ENCODE assay signal across 18 cellular contexts in the genomic region with DNA sequence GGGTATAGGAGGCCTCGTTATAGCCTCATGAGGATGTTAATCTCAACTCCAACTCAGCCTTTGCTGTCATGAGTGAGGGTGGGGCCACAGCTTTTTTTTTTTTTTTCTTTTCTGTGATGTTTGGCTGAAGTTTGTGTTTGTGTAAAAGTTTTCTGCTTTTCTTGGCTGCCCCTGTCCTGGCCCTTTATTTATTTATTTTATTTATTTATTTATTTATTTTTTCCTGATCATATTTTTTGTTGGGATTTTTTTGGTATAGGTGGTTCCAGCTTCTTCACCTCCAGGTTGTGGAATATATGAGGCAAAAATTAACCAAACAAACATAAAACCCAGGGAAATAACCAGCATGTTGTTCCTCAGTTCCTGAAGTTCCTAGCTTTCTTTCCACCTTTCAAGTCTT. TPM values are rescaled to one million over a fixed set of nuclear protein-coding genes. Genes with fewer than 3 reads are reported as not detected.
A peak's percentile ranks its signal among the peaks of the same experiment; 100 is the strongest.
DNase-seq lines count a peak whose midpoint lies in the region; ATAC-seq and TF ChIP-seq lines count a peak whose summit lies in the region.
"Had no signal": no experiment of that assay in that cellular context is flagged by ENCODE, and none has a peak within 500 bp of the region (broad histone marks: within the 10 kb centered on the region; RNA-seq: fewer than 3 reads in every experiment).

No MANE protein-coding gene starts in this region.

- CTCF ChIA-PET in CD4-positive, alpha-beta memory T cell (lab: Charles Lee; ENCODE audit: partially characterized antibody), result interaction anchor here (0.7 to 3.7 kb wide), 8 partner anchors 8 to 79 kb away, joined by 3 to 12 read pairs (median 4); no protein-coding TSS in a partner anchor
- CTCF ChIA-PET in activated CD8-positive, alpha-beta T cell treated with anti-CD3 and anti-CD28 coated beads for 36 hours (lab: Charles Lee), result interaction anchor here (1.1 to 3.5 kb wide), 5 partner anchors 9 to 114 kb away, joined by 3 to 15 read pairs (median 6); a partner anchor contains a TSS

- H3K4me1 ChIP-seq in CD4-positive, alpha-beta memory T cell (ENCODE audit: insufficient read depth, low read length), result peaks cover 91% of the 10 kb centered on the region

- ATAC-seq in activated T-cell treated with anti-CD3 and anti-CD28 coated beads, Interleukin-2, amount 50 U/mL, for 72 hours (replicated peaks in 1 of 2), result no peak
- no peak for ATAC-seq in T-helper 17 cell
- ATAC-seq in central memory CD8-positive, alpha-beta T cell (replicated peaks; ENCODE audit: extremely low read depth, poor library complexity, severe bottlenecking), result no peak
- no peak for ATAC-seq in HG03378 (IDR thresholded peaks at IDR 0.05; ENCODE audit: unreplicated experiment)
- no peak for ATAC-seq in activated CD8-positive, alpha-beta T cell treated with anti-CD3 and anti-CD28 coated beads for 36 hours

- H3K27me3 ChIP-seq in CD4-positive, alpha-beta memory T cell (ENCODE audit: insufficient read depth, low read length), result no peaks in the 10 kb centered on the region

- peak overlapping the region; percentile 20 to 78 for H3K4me3 Mint-ChIP-seq in activated T-cell treated with anti-CD3 and anti-CD28 coated beads, Interleukin-2, amount 50 U/mL, for 72 hours
- H3K4me3 Mint-ChIP-seq in CD4-positive, alpha-beta memory T cell, result peak overlapping the region in 3 of 8 donors; percentile 1 to 67 (median 66)
- H3K4me3 Mint-ChIP-seq in T-helper 17 cell, result no peak overlapping the region
- no peak overlapping the region for H3K4me3 Mint-ChIP-seq in central memory CD8-positive, alpha-beta T cell
- no peak overlapping the region for H3K4me3 Mint-ChIP-seq in activated CD8-positive, alpha-beta T cell treated with anti-CD3 and anti-CD28 coated beads for 36 hours
- H3K4me3 Mint-ChIP-seq: CD14-positive monocyte, H9 had no signal

- peak overlapping the region; percentile 97 for H3K27ac Mint-ChIP-seq in activated T-cell treated with anti-CD3 and anti-CD28 coated beads, Interleukin-2, amount 50 U/mL, for 72 hours
- peak overlapping the region; percentile 83 to 94 (median 85) for H3K27ac Mint-ChIP-seq in CD4-positive, alpha-beta memory T cell
- H3K27ac Mint-ChIP-seq in T-helper 17 cell, result peak overlapping the region; percentile 92
- peak overlapping the region; percentile 20 for H3K27ac Mint-ChIP-seq in central memory CD8-positive, alpha-beta T cell (ENCODE audit: low read depth)
- H3K27ac Mint-ChIP-seq in activated CD8-positive, alpha-beta T cell treated with anti-CD3 and anti-CD28 coated beads for 36 hours, result no peak overlapping the region
- H3K27ac Mint-ChIP-seq: CD14-positive monocyte, H9, IgD-negative memory B cell had no signal

- peaks cover 91% of the 10 kb centered on the region for H3K4me1 Mint-ChIP-seq in activated T-cell treated with anti-CD3 and anti-CD28 coated beads, Interleukin-2, amount 50 U/mL, for 72 hours (ENCODE audit: low read depth)
- peaks cover 64 to 90% (median 77%) of the 10 kb centered on the region in 4 donors for H3K4me1 Mint-ChIP-seq in CD4-positive, alpha-beta memory T cell
- peaks cover 56% of the 10 kb centered on the region for H3K4me1 Mint-ChIP-seq in T-helper 17 cell
- peaks cover 48% of the 10 kb centered on the region for H3K4me1 Mint-ChIP-seq in central memory CD8-positive, alpha-beta T cell
- H3K4me1 Mint-ChIP-seq in activated CD8-positive, alpha-beta T cell treated with anti-CD3 and anti-CD28 coated beads for 36 hours (ENCODE audit: low read depth), result peaks cover 77% of the 10 kb centered on the region
- H3K4me1 Mint-ChIP-seq: CD14-positive monocyte, H9 had no signal

- no peak overlapping the region for H3K4me3 ChIP-seq in CD4-positive, alpha-beta memory T cell (ENCODE audit: low read length in 2 of 2)

- no peaks in the 10 kb centered on the region for H3K9me3 ChIP-seq in CD4-positive, alpha-beta memory T cell (ENCODE audit: control insufficient read depth in 1 of 2, low read length in 2 of 2)
- peaks cover 2% of the 10 kb centered on the region for H3K9me3 ChIP-seq in T-helper 17 cell (ENCODE audit: control insufficient read depth, low read length, poor library complexity, severe bottlenecking)

- H3K36me3 ChIP-seq in CD4-positive, alpha-beta memory T cell (ENCODE audit: insufficient read depth, low read length), result no peaks in the 10 kb centered on the region

- DNase-seq in activated T-cell treated with anti-CD3 and anti-CD28 coated beads, Interleukin-2, amount 50 U/mL, for 72 hours, result no peak
- DNase-seq in activated T-cell treated with anti-CD3 and anti-CD28 coated beads, Interleukin-2, amount 50 U/mL, for 48 hours, result no peak
- no peak for DNase-seq in CD4-positive, alpha-beta memory T cell
- DNase-seq in T-helper 17 cell (no peak), GDM1 (lab: John Stamatoyannopoulos, UW) (no peak)
- DNase-seq in central memory CD8-positive, alpha-beta T cell (ENCODE audit: low spot score in 2 of 2), result no peak
- DNase-seq in activated CD8-positive, alpha-beta T cell treated with anti-CD3 and anti-CD28 coated beads for 36 hours, result no peak
- DNase-seq: DMS79, GOT3, H9 had no signal

- POLR2A ChIA-PET in CD4-positive, alpha-beta memory T cell (lab: Charles Lee; ENCODE audit: partially characterized antibody), result interaction anchor here (0.7 to 7.7 kb wide), 17 partner anchors 9 to 150 kb away, joined by 3 to 73 read pairs (median 6); a partner anchor contains a TSS
- POLR2A ChIA-PET in activated CD8-positive, alpha-beta T cell treated with anti-CD3 and anti-CD28 coated beads for 36 hours (lab: Charles Lee), result interaction anchor here (1.3 to 12.0 kb wide), 3 partner anchors 18 to 58 kb away, joined by 4 to 280 read pairs (median 207); a partner anchor contains a TSS

- H3K27me3 Mint-ChIP-seq in activated T-cell treated with anti-CD3 and anti-CD28 coated beads, Interleukin-2, amount 50 U/mL, for 72 hours (ENCODE audit: low read depth), result no peaks in the 10 kb centered on the region
- H3K27me3 Mint-ChIP-seq in CD4-positive, alpha-beta memory T cell, result no peaks in the 10 kb centered on the region
- no peaks in the 10 kb centered on the region for H3K27me3 Mint-ChIP-seq in T-helper 17 cell
- H3K27me3 Mint-ChIP-seq in central memory CD8-positive, alpha-beta T cell, result no peaks in the 10 kb centered on the region
- no peaks in the 10 kb centered on the region for H3K27me3 Mint-ChIP-seq in activated CD8-positive, alpha-beta T cell treated with anti-CD3 and anti-CD28 coated beads for 36 hours
- H3K27me3 Mint-ChIP-seq: IgD-negative memory B cell had no signal

- TF ChIP-seq CTCF in activated CD8-positive, alpha-beta T cell treated with anti-CD3 and anti-CD28 coated beads for 36 hours (IDR thresholded peaks at IDR 0.05), result no peak

- peaks cover 0 to 6% of the 10 kb centered on the region in 2 donors for H3K36me3 Mint-ChIP-seq in activated T-cell treated with anti-CD3 and anti-CD28 coated beads, Interleukin-2, amount 50 U/mL, for 72 hours (ENCODE audit: insufficient read depth in 2 of 2)
- H3K36me3 Mint-ChIP-seq in CD4-positive, alpha-beta memory T cell, result peaks cover 0 to 4% of the 10 kb centered on the region in 2 donors
- no peaks in the 10 kb centered on the region for H3K36me3 Mint-ChIP-seq in T-helper 17 cell (ENCODE audit: low read depth)
- peaks cover 7% of the 10 kb centered on the region for H3K36me3 Mint-ChIP-seq in central memory CD8-positive, alpha-beta T cell (ENCODE audit: insufficient read depth)
- H3K36me3 Mint-ChIP-seq in activated CD8-positive, alpha-beta T cell treated with anti-CD3 and anti-CD28 coated beads for 36 hours (ENCODE audit: low read depth), result peaks cover 12% of the 10 kb centered on the region
- H3K36me3 Mint-ChIP-seq: CD14-positive monocyte, IgD-negative memory B cell had no signal

- intact Hi-C loops in CD4-positive, alpha-beta memory T cell (cut with micrococcal nuclease), result loop anchor here (10.0 kb wide), 1 partner anchor 387 kb away; no protein-coding TSS in a partner anchor
- intact Hi-C loops in activated CD8-positive, alpha-beta T cell treated with anti-CD3 and anti-CD28 coated beads for 36 hours (cut with micrococcal nuclease), result no loop called here

- peak overlapping the region; percentile 88 for H3K27ac ChIP-seq in CD4-positive, alpha-beta memory T cell (ENCODE audit: low read depth, low read length)
- H3K27ac ChIP-seq: 22Rv1 had no signal

- no peaks in the 10 kb centered on the region for H3K9me3 Mint-ChIP-seq in activated T-cell treated with anti-CD3 and anti-CD28 coated beads, Interleukin-2, amount 50 U/mL, for 72 hours
- no peaks in the 10 kb centered on the region for H3K9me3 Mint-ChIP-seq in CD4-positive, alpha-beta memory T cell
- no peaks in the 10 kb centered on the region for H3K9me3 Mint-ChIP-seq in central memory CD8-positive, alpha-beta T cell
- H3K9me3 Mint-ChIP-seq in activated CD8-positive, alpha-beta T cell treated with anti-CD3 and anti-CD28 coated beads for 36 hours, result peaks cover 4% of the 10 kb centered on the region
- H3K9me3 Mint-ChIP-seq: H9, IgD-negative memory B cell had no signal

RNA-seq across cellular contexts. Expression of a gene that starts 8.6 kb away (rescaled TPM):
- total RNA-seq in activated T-cell treated with anti-CD3 and anti-CD28 coated beads, Interleukin-2, amount 50 U/mL, for 72 hours, result under 1 TPM; 0.22 to 0.39 TPM
- not detected for total RNA-seq in CD4-positive, alpha-beta memory T cell
- polyA plus RNA-seq in CD4-positive, alpha-beta memory T cell, result not detected
- total RNA-seq in T-helper 17 cell, result not detected
- 1 to 10 TPM in 1 of 2 experiments, under 1 TPM in 1; 0.77 to 1.1 TPM for total RNA-seq in activated CD8-positive, alpha-beta T cell treated with anti-CD3 and anti-CD28 coated beads for 36 hours
- total RNA-seq: A673, G401, H9, HT1080 had no signal
- polyA plus RNA-seq: BJ, CD14-positive monocyte, IgD-negative memory B cell had no signal

RNA-seq across cellular contexts. Expression of a gene that starts 14.8 kb away (rescaled TPM):
- 10 to 100 TPM; 12.7 to 16.7 TPM for total RNA-seq in activated T-cell treated with anti-CD3 and anti-CD28 coated beads, Interleukin-2, amount 50 U/mL, for 72 hours
- 10 to 100 TPM; 18.9 to 20.3 TPM for total RNA-seq in CD4-positive, alpha-beta memory T cell
- polyA plus RNA-seq in CD4-positive, alpha-beta memory T cell, result 10 to 100 TPM; 13.6 to 16.6 TPM
- total RNA-seq in T-helper 17 cell, result 1 to 10 TPM; 6.3 to 7.8 TPM
- total RNA-seq in activated CD8-positive, alpha-beta T cell treated with anti-CD3 and anti-CD28 coated beads for 36 hours, result 10 to 100 TPM; 13.6 to 13.7 TPM

RNA-seq across cellular contexts. Expression of a gene that starts 23.1 kb away (rescaled TPM):
- 100 to 1,000 TPM; 289 to 314 TPM for total RNA-seq in activated T-cell treated with anti-CD3 and anti-CD28 coated beads, Interleukin-2, amount 50 U/mL, for 72 hours
- 100 to 1,000 TPM; 398 to 421 TPM for total RNA-seq in CD4-positive, alpha-beta memory T cell
- polyA plus RNA-seq in CD4-positive, alpha-beta memory T cell, result 100 to 1,000 TPM; 141 to 178 TPM
- total RNA-seq in T-helper 17 cell, result 100 to 1,000 TPM; 235 to 319 TPM
- 100 to 1,000 TPM; 229 to 236 TPM for total RNA-seq in activated CD8-positive, alpha-beta T cell treated with anti-CD3 and anti-CD28 coated beads for 36 hours
- total RNA-seq: A673, G401, HT1080 had no signal
- polyA plus RNA-seq: BJ had no signal

RNA-seq across cellular contexts. Expression of a gene that starts 48.6 kb away (rescaled TPM):
- total RNA-seq in activated T-cell treated with anti-CD3 and anti-CD28 coated beads, Interleukin-2, amount 50 U/mL, for 72 hours, result 10 to 100 TPM; 19.7 to 30.2 TPM
- 1 to 10 TPM; 2.7 to 4.5 TPM for total RNA-seq in CD4-positive, alpha-beta memory T cell
- 1 to 10 TPM; 4.9 to 8.4 TPM for polyA plus RNA-seq in CD4-positive, alpha-beta memory T cell
- total RNA-seq in T-helper 17 cell, result 1 to 10 TPM; 2.3 to 2.7 TPM
- 10 to 100 TPM; 28.7 to 34.6 TPM for total RNA-seq in activated CD8-positive, alpha-beta T cell treated with anti-CD3 and anti-CD28 coated beads for 36 hours
- total RNA-seq: G401, H9 had no signal
- polyA plus RNA-seq: BJ had no signal

Comparison
In these comparisons a context has a peak if more than half of its experiments do, and no peak if none do; other contexts are left out.
1. H3K4me3 Mint-ChIP-seq: peak in activated T-cell treated with anti-CD3 and anti-CD28 coated beads, Interleukin-2, amount 50 U/mL, for 72 hours (2 of 2); none in T-helper 17 cell (single experiment), central memory CD8-positive, alpha-beta T cell (single experiment) and activated CD8-positive, alpha-beta T cell treated with anti-CD3 and anti-CD28 coated beads for 36 hours (single experiment).